15 cellular contexts compared by ENCODE assay signal in genomic region chr21:45748593-45748992, GRCh38.
"Had no signal": no experiment of that assay in that cellular context is flagged by ENCODE, and none has a peak within 500 bp of the region (broad histone marks: within the 10 kb centered on the region; RNA-seq: fewer than 3 reads in every experiment).

No MANE protein-coding gene starts in this region.

- H3K27me3 Mint-ChIP-seq: activated naive CD8-positive, alpha-beta T cell treated with anti-CD3 and anti-CD28 coated beads for 36 hours; activated T-cell treated with anti-CD3 and anti-CD28 coated beads, Interleukin-2, amount 50 U/mL, for 24 hours had no signal

- ATAC-seq: activated CD8-positive, alpha-beta memory T cell treated with anti-CD3 and anti-CD28 coated beads, Interleukin-2, amount 10 ng/mL, durations not matched to agents 7 days and 5 days; left lobe of liver had no signal

- H3K4me1 ChIP-seq: foreskin keratinocyte had no signal

- H3K27ac ChIP-seq: brain microvascular endothelial cell, foreskin keratinocyte, psoas muscle, sigmoid colon had no signal

- DNase-seq: activated CD4-positive, alpha-beta T cell treated with anti-CD3 and anti-CD28 coated beads, Interleukin-2, amount 50 U/mL, for 48 hours; activated CD4-positive, CD25-positive, alpha-beta regulatory T cell treated with anti-CD3 and anti-CD28 coated beads, Interleukin-2, amount 50 U/mL, for 72 hours; activated CD8-positive, alpha-beta memory T cell treated with anti-CD3 and anti-CD28 coated beads, Interleukin-2, amount 10 ng/mL, durations not matched to agents 7 days and 5 days; activated effector memory CD4-positive, alpha-beta T cell treated with anti-CD3 and anti-CD28 coated beads, Interleukin-2, amount 50 U/mL, for 16 hours; activated naive CD8-positive, alpha-beta T cell treated with anti-CD3 and anti-CD28 coated beads for 36 hours; activated T-cell treated with anti-CD3 and anti-CD28 coated beads, Interleukin-2, amount 50 U/mL, for 24 hours; brain microvascular endothelial cell; psoas muscle; sigmoid colon; stimulated activated naive CD4-positive, alpha-beta T cell; trophoblast cell had no signal

- H3K27ac Mint-ChIP-seq: activated CD8-positive, alpha-beta memory T cell treated with anti-CD3 and anti-CD28 coated beads, Interleukin-2, amount 10 ng/mL, durations not matched to agents 7 days and 5 days; activated naive CD8-positive, alpha-beta T cell treated with anti-CD3 and anti-CD28 coated beads for 36 hours; activated T-cell treated with anti-CD3 and anti-CD28 coated beads, Interleukin-2, amount 50 U/mL, for 24 hours; nephron; T-helper 2 cell treated with Interferon-gamma antibody and Interleukin-4, amounts not matched to agents 5 μg/mL and 100 μg/mL, for 36 hours had no signal

- H3K4me1 Mint-ChIP-seq: activated CD8-positive, alpha-beta memory T cell treated with anti-CD3 and anti-CD28 coated beads, Interleukin-2, amount 10 ng/mL, durations not matched to agents 7 days and 5 days had no signal

- H3K4me3 Mint-ChIP-seq: activated CD8-positive, alpha-beta memory T cell treated with anti-CD3 and anti-CD28 coated beads, Interleukin-2, amount 10 ng/mL, durations not matched to agents 7 days and 5 days; activated naive CD8-positive, alpha-beta T cell treated with anti-CD3 and anti-CD28 coated beads for 36 hours; activated T-cell treated with anti-CD3 and anti-CD28 coated beads, Interleukin-2, amount 50 U/mL, for 24 hours; T-helper 2 cell treated with Interferon-gamma antibody and Interleukin-4, amounts not matched to agents 5 μg/mL and 100 μg/mL, for 36 hours had no signal

- H3K9me3 Mint-ChIP-seq: activated naive CD8-positive, alpha-beta T cell treated with anti-CD3 and anti-CD28 coated beads for 36 hours; nephron; T-helper 2 cell treated with Interferon-gamma antibody and Interleukin-4, amounts not matched to agents 5 μg/mL and 100 μg/mL, for 36 hours had no signal

- H3K4me3 ChIP-seq: psoas muscle, sigmoid colon had no signal

- H3K27me3 ChIP-seq: brain microvascular endothelial cell, sigmoid colon had no signal

- H3K36me3 ChIP-seq: sigmoid colon had no signal

- H3K9me3 ChIP-seq: psoas muscle, sigmoid colon had no signal
